ENCODE assay signal across 9 cellular contexts in genomic region chr20:46568570-46569129, GRCh38. TPM values are rescaled to one million over a fixed set of nuclear protein-coding genes. Genes with fewer than 3 reads are reported as not detected.
DNase-seq lines count a peak whose midpoint lies in the region; ATAC-seq lines count a peak whose summit lies in the region.
"Had no signal": no experiment of that assay in that cellular context is flagged by ENCODE, and none has a peak within 500 bp of the region (broad histone marks: within the 10 kb centered on the region; RNA-seq: fewer than 3 reads in every experiment).

No MANE protein-coding gene starts in this region.

- 13 to 15% methylated on average over 10 of the region's 10 CpGs for WGBS in aorta, 2 donors

- no peak overlapping the region for H3K4me3 ChIP-seq in aorta (ENCODE audit: low read length in 2 of 2)
- H3K4me3 ChIP-seq: A549 had no signal

- H3K36me3 ChIP-seq in aorta (ENCODE audit: control insufficient read depth in 1 of 2, insufficient read depth in 2 of 2, low read length in 1 of 2) = no peaks in the 10 kb centered on the region

- no peak overlapping the region for H3K27ac ChIP-seq in aorta (ENCODE audit: low read depth in 1 of 2, low read length in 2 of 2)
- H3K27ac ChIP-seq: A549 had no signal

- H3K4me1 ChIP-seq in aorta (ENCODE audit: control insufficient read depth in 1 of 2, insufficient read depth in 2 of 2, low read length in 2 of 2) = no peaks in the 10 kb centered on the region
- H3K4me1 ChIP-seq: A549 had no signal

- intact Hi-C loops in aorta (cut with DNase I) = no loop called here

- no peaks in the 10 kb centered on the region for H3K27me3 ChIP-seq in aorta (ENCODE audit: control insufficient read depth in 1 of 2, insufficient read depth in 2 of 2, low read length in 1 of 2)

- peak; percentile 47 for DNase-seq in NCI-H748 (lab: John Stamatoyannopoulos, UW; ENCODE audit: unreplicated experiment)
- no peak for DNase-seq in NCI-H748 treated with DMSO at 0.1 percent for 48 hours (lab: John Stamatoyannopoulos, UW)
- peak; percentile 95 for DNase-seq in astrocyte of the hippocampus (ENCODE audit: low read depth, low spot score)
- DNase-seq in left kidney (ENCODE audit: low read depth, low spot score) = peak; percentile 85
- DNase-seq in aorta = peak; percentile 91 to 95
- no peak for DNase-seq in SW 1271 (lab: John Stamatoyannopoulos, UW)
- no peak for DNase-seq in NK-92 (lab: John Stamatoyannopoulos, UW; ENCODE audit: unreplicated experiment)
- no peak for DNase-seq in HPDE6-E6E7 (ENCODE audit: extremely low spot score)

- H3K9me3 ChIP-seq in aorta (ENCODE audit: control insufficient read depth, low read length) = no peaks in the 10 kb centered on the region
- H3K9me3 ChIP-seq: A549 had no signal

- peak; percentile 55 for ATAC-seq in aorta (ENCODE audit: low FRiP score)
- ATAC-seq: A549 had no signal

RNA-seq across cellular contexts. Expression of gene OCSTAMP, which starts 18.2 kb away (rescaled TPM):
- total RNA-seq in aorta = not detected
- polyA plus RNA-seq in aorta = not detected
- polyA plus RNA-seq: A549 had no signal

RNA-seq across cellular contexts. Expression of gene ZNF334, which starts 55.3 kb away (rescaled TPM):
- total RNA-seq in aorta = 1 to 10 TPM; 1.6 to 3.9 TPM
- under 1 TPM; 0.38 to 0.92 TPM for polyA plus RNA-seq in aorta
- polyA plus RNA-seq: A549 had no signal

Comparison
In these comparisons a context has a peak if more than half of its experiments do, and no peak if none do; other contexts are left out.
1. DNase-seq: peak in NCI-H748 (single experiment), astrocyte of the hippocampus (single experiment), left kidney (single experiment) and aorta (2 of 2); none in NCI-H748 treated with DMSO at 0.1 percent for 48 hours (single experiment), SW 1271 (0 of 2), NK-92 (single experiment) and HPDE6-E6E7 (single experiment).